In the genomic region with DNA sequence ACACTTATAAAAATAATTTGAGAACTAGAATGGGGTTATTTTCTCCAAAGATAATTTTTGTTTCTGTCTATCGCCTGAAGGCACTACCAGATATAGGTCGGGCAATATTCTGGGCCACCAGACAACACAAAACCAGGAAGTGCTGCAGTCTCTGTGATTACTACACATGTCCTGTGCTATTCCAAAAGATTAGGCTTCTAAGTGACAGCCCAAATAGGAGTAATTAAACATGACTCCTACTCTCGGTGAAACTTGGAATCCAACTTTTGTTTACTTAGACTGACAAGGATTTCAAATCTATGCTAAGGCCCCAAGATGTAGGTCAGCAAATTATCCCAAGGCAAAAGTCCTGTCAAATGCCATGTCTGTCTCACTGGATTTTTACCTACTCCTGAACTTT, we compare ENCODE assay signal across 19 cellular contexts.
"Had no signal": no experiment of that assay in that cellular context is flagged by ENCODE, and none has a peak within 500 bp of the region (broad histone marks: within the 10 kb centered on the region; RNA-seq: fewer than 3 reads in every experiment).

No MANE protein-coding gene starts in this region.

- H3K27me3 ChIP-seq: gastroesophageal sphincter, heart right ventricle, sigmoid colon, thyroid gland had no signal

- H3K9me3 ChIP-seq: gastroesophageal sphincter, heart right ventricle, sigmoid colon, thyroid gland had no signal

- H3K36me3 Mint-ChIP-seq: activated CD8-positive, alpha-beta memory T cell treated with anti-CD3 and anti-CD28 coated beads, Interleukin-2, amount 10 ng/mL, durations not matched to agents 7 days and 5 days; immature natural killer cell had no signal

- H3K4me1 ChIP-seq: gastroesophageal sphincter, heart right ventricle, sigmoid colon, thyroid gland had no signal

- DNase-seq: activated B cell treated with CpG ODN at 0.5 μM for 24 hours; activated CD4-positive, alpha-beta memory T cell treated with anti-CD3 and anti-CD28 coated beads, Interleukin-2, amount 10 ng/mL, durations not matched to agents 7 days and 5 days; activated CD4-positive, alpha-beta T cell treated with anti-CD3 and anti-CD28 coated beads for 48 hours; activated CD8-positive, alpha-beta memory T cell treated with anti-CD3 and anti-CD28 coated beads, Interleukin-2, amount 10 ng/mL, durations not matched to agents 7 days and 5 days; activated naive CD4-positive, alpha-beta T cell treated with Interleukin-2 at 50 U/mL for 16 hours; activated T-cell treated with anti-CD3 and anti-CD28 coated beads, Interleukin-2, amount 50 U/mL, for 1 hour; anterior cingulate cortex; heart right ventricle; immature natural killer cell; midbrain; sigmoid colon; stimulated activated CD8-positive, alpha-beta memory T cell treated with anti-CD3 and anti-CD28 coated beads, Interleukin-4, amount 100 ng/mL, for 48 hours; stimulated activated naive CD4-positive, alpha-beta T cell; thyroid gland had no signal

- H3K27me3 Mint-ChIP-seq: activated B cell treated with CpG ODN at 0.5 μM for 24 hours; activated CD4-positive, alpha-beta memory T cell treated with anti-CD3 and anti-CD28 coated beads, Interleukin-2, amount 10 ng/mL, durations not matched to agents 7 days and 5 days; activated CD8-positive, alpha-beta memory T cell treated with anti-CD3 and anti-CD28 coated beads, Interleukin-2, amount 10 ng/mL, durations not matched to agents 7 days and 5 days had no signal

- ATAC-seq: activated CD8-positive, alpha-beta memory T cell treated with anti-CD3 and anti-CD28 coated beads, Interleukin-2, amount 10 ng/mL, durations not matched to agents 7 days and 5 days; esophagus mucosa; gastroesophageal sphincter; heart right ventricle had no signal

- H3K36me3 ChIP-seq: gastroesophageal sphincter, heart right ventricle, sigmoid colon, thyroid gland had no signal

- H3K27ac Mint-ChIP-seq: activated B cell treated with CpG ODN at 0.5 μM for 24 hours; activated CD4-positive, alpha-beta memory T cell treated with anti-CD3 and anti-CD28 coated beads, Interleukin-2, amount 10 ng/mL, durations not matched to agents 7 days and 5 days; activated CD8-positive, alpha-beta memory T cell treated with anti-CD3 and anti-CD28 coated beads, Interleukin-2, amount 10 ng/mL, durations not matched to agents 7 days and 5 days; activated T-helper 2 cell treated with anti-CD3 and anti-CD28 coated beads, Interferon-gamma antibody, Interleukin-2, Interleukin-4, amounts not matched to agents 10 μg/mL and 5 μg/mL and 100 μg/mL, durations not matched to agents 14 hours and 24 hours and 36 hours; immature natural killer cell; nephron had no signal

- H3K27ac ChIP-seq: coronary artery, gastroesophageal sphincter, heart right ventricle, sigmoid colon, thyroid gland had no signal

- H3K4me1 Mint-ChIP-seq: activated B cell treated with CpG ODN at 0.5 μM for 24 hours; activated CD4-positive, alpha-beta memory T cell treated with anti-CD3 and anti-CD28 coated beads, Interleukin-2, amount 10 ng/mL, durations not matched to agents 7 days and 5 days; activated CD8-positive, alpha-beta memory T cell treated with anti-CD3 and anti-CD28 coated beads, Interleukin-2, amount 10 ng/mL, durations not matched to agents 7 days and 5 days; immature natural killer cell; nephron had no signal

- H3K4me3 Mint-ChIP-seq: activated B cell treated with CpG ODN at 0.5 μM for 24 hours; activated CD4-positive, alpha-beta memory T cell treated with anti-CD3 and anti-CD28 coated beads, Interleukin-2, amount 10 ng/mL, durations not matched to agents 7 days and 5 days; activated CD8-positive, alpha-beta memory T cell treated with anti-CD3 and anti-CD28 coated beads, Interleukin-2, amount 10 ng/mL, durations not matched to agents 7 days and 5 days; immature natural killer cell; nephron had no signal

- H3K9me3 Mint-ChIP-seq: activated CD4-positive, alpha-beta memory T cell treated with anti-CD3 and anti-CD28 coated beads, Interleukin-2, amount 10 ng/mL, durations not matched to agents 7 days and 5 days; nephron had no signal

- H3K4me3 ChIP-seq: coronary artery, gastroesophageal sphincter, heart right ventricle, sigmoid colon, thyroid gland had no signal
